ENCODE assay signal across 11 cellular contexts in the genomic region with DNA sequence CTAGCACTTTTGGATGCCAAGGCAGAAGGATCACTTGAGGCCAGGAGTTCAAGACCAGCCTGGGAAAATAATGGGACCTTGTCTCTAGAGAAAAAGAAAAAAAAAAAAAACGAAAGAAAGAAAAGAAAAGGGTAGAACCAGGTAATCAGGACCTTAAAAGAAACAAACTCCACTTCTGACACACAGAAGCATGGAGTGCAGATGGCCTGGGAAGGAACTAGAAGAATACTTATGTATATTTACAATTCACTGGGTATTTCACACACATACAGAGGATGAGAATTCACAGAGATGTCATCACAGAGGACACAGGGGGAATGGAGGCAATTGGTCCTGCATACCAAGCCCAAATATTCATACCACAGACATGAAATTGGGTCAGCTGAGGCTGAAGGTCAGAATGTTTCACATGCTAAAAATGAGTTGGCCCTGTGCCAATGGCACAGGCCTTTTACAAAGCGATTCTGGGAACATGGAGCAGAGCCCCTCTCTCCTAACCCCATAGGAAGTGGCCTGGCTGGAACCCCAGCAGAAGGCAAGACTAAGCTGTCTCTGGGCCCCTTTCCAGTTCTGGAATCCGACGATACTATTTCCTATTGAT. TPM values are rescaled to one million over a fixed set of nuclear protein-coding genes. Genes with fewer than 3 reads are reported as not detected.
DNase-seq lines count a peak whose midpoint lies in the region; ATAC-seq and TF ChIP-seq lines count a peak whose summit lies in the region.
"Had no signal": no experiment of that assay in that cellular context is flagged by ENCODE, and none has a peak within 500 bp of the region (broad histone marks: within the 10 kb centered on the region; RNA-seq: fewer than 3 reads in every experiment).

No MANE protein-coding gene starts in this region.

- H3K36me3 Mint-ChIP-seq in CD4-positive, CD25-positive, alpha-beta regulatory T cell, result peaks cover 49% of the 10 kb centered on the region

- no peak overlapping the region for H3K27ac ChIP-seq in CD4-positive, CD25-positive, alpha-beta regulatory T cell (ENCODE audit: insufficient read depth, low read length, poor library complexity, severe bottlenecking)
- H3K27ac ChIP-seq in fibroblast of lung (ENCODE audit: insufficient read depth, low read length), result peak overlapping the region; percentile 80

- no peak overlapping the region for H3K4me3 ChIP-seq in CD4-positive, CD25-positive, alpha-beta regulatory T cell (ENCODE audit: low read depth, low read length)
- no peak overlapping the region for H3K4me3 ChIP-seq in MG63
- H3K4me3 ChIP-seq in fibroblast of lung (replicated peaks in 1 of 4; ENCODE audit: control extremely low read depth in 1 of 4, insufficient read depth in 1 of 4, low read depth in 3 of 4, low read length in 4 of 4), result no peak overlapping the region

- H3K9ac ChIP-seq in fibroblast of lung (ENCODE audit: insufficient read depth, low read length), result no peak overlapping the region

- no peak overlapping the region for H2AFZ ChIP-seq in fibroblast of lung (ENCODE audit: low read length)

- no peak overlapping the region for H3K4me2 ChIP-seq in fibroblast of lung (ENCODE audit: extremely low read depth, insufficient read depth, low read length)

- H3K4me3 Mint-ChIP-seq in CD4-positive, CD25-positive, alpha-beta regulatory T cell, result peak overlapping the region in 2 of 4 donors; percentile 21 to 97

- TF ChIP-seq CTCF in fibroblast of lung (conservative IDR thresholded peaks at IDR 0.05 in 1 of 2, IDR thresholded peaks at IDR 0.05 in 1 of 2; ENCODE audit: low read depth in 1 of 2, low read length in 2 of 2), result no peak

- DNase-seq in CD4-positive, CD25-positive, alpha-beta regulatory T cell, result no peak
- peak; percentile 41 for DNase-seq in MG63
- peak; percentile 76 to 93 for DNase-seq in fibroblast of lung (ENCODE audit: low read depth in 2 of 2)
- peak; percentile 82 for DNase-seq in posterior vena cava (ENCODE audit: low spot score)
- DNase-seq in G401 (ENCODE audit: low spot score), result no peak
- no peak for DNase-seq in C1 segment of cervical spinal cord (lab: John Stamatoyannopoulos, UW)
- DNase-seq: activated effector memory CD4-positive, alpha-beta T cell treated with anti-CD3 and anti-CD28 coated beads, Interleukin-2, amount 50 U/mL, for 16 hours; stimulated activated CD4-positive, alpha-beta T cell treated with anti-CD3 and anti-CD28 coated beads, Interleukin-4, amount 100 ng/mL, for 1 hour had no signal

- peaks cover 0 to 3% (median 0%) of the 10 kb centered on the region in 7 donors for H3K9me3 Mint-ChIP-seq in CD4-positive, CD25-positive, alpha-beta regulatory T cell
- H3K9me3 Mint-ChIP-seq: nephron had no signal

- ATAC-seq in CD4-positive, CD25-positive, alpha-beta regulatory T cell (ENCODE audit: low read depth in 2 of 2), result no peak
- ATAC-seq in GM21515 (IDR thresholded peaks at IDR 0.05; ENCODE audit: unreplicated experiment), result no peak
- ATAC-seq in GM18511 (IDR thresholded peaks at IDR 0.05; ENCODE audit: unreplicated experiment), result no peak

- H3K9me3 ChIP-seq in CD4-positive, CD25-positive, alpha-beta regulatory T cell (ENCODE audit: control insufficient read depth in 2 of 2, low read length in 2 of 2), result no peaks in the 10 kb centered on the region
- H3K9me3 ChIP-seq in MG63 (no peaks in the 10 kb centered on the region), fibroblast of lung (ENCODE audit: control insufficient read depth, insufficient read depth, low read depth, low read length) (no peaks in the 10 kb centered on the region)

- H3K36me3 ChIP-seq in CD4-positive, CD25-positive, alpha-beta regulatory T cell (ENCODE audit: control insufficient read depth, insufficient read depth, low read length), result peaks cover 58% of the 10 kb centered on the region
- H3K36me3 ChIP-seq in MG63 (peaks cover 59% of the 10 kb centered on the region), fibroblast of lung (ENCODE audit: control insufficient read depth, insufficient read depth, low read length) (peaks cover 9% of the 10 kb centered on the region)

- in situ Hi-C loops in G401 (cut with HindIII; ENCODE audit: low sequenced_read_pairs), result no loop called here

- peaks cover 0 to 70% (median 43%) of the 10 kb centered on the region in 4 donors for H3K4me1 Mint-ChIP-seq in CD4-positive, CD25-positive, alpha-beta regulatory T cell

- no peaks in the 10 kb centered on the region for H4K20me1 ChIP-seq in fibroblast of lung (ENCODE audit: control insufficient read depth, extremely low read depth, insufficient read depth, low read length)

- peaks cover 6% of the 10 kb centered on the region for H3K27me3 Mint-ChIP-seq in CD4-positive, CD25-positive, alpha-beta regulatory T cell

- H3K79me2 ChIP-seq in fibroblast of lung (ENCODE audit: control insufficient read depth, insufficient read depth, low read length), result peaks cover 6% of the 10 kb centered on the region

- H3K27ac Mint-ChIP-seq in CD4-positive, CD25-positive, alpha-beta regulatory T cell, result peak overlapping the region; percentile 44 to 67 (median 66)

- H3K4me1 ChIP-seq in CD4-positive, CD25-positive, alpha-beta regulatory T cell (ENCODE audit: control insufficient read depth, insufficient read depth, low read length, poor library complexity, severe bottlenecking), result peaks cover 36% of the 10 kb centered on the region
- H3K4me1 ChIP-seq in fibroblast of lung (ENCODE audit: control insufficient read depth, extremely low read depth, insufficient read depth, low read length), result peaks cover 16% of the 10 kb centered on the region

- H3K27me3 ChIP-seq in CD4-positive, CD25-positive, alpha-beta regulatory T cell (ENCODE audit: control insufficient read depth, insufficient read depth, low read length), result no peaks in the 10 kb centered on the region
- H3K27me3 ChIP-seq in MG63, result no peaks in the 10 kb centered on the region
- no peaks in the 10 kb centered on the region for H3K27me3 ChIP-seq in fibroblast of lung (ENCODE audit: control insufficient read depth, insufficient read depth, low read length)

- intact Hi-C loops in posterior vena cava (cut with DNase I), result no loop called here

RNA-seq across cellular contexts. Expression of a gene that starts 4.4 kb away (rescaled TPM):
- total RNA-seq in CD4-positive, CD25-positive, alpha-beta regulatory T cell, result 68.1 TPM
- polyA plus RNA-seq in CD4-positive, CD25-positive, alpha-beta regulatory T cell, result 100 to 1,000 TPM in 1 of 4 donors, 10 to 100 TPM in 3; 75.6 to 104 (median 84.9) TPM
- 20.5 and 25.7 TPM in 2 replicates for total RNA-seq in MG63 (2014; rRNA removed; shearing (Covaris generic); ENCODE audit: low replicate concordance)
- total RNA-seq in fibroblast of lung (13.4 and 18.7 TPM in 2 replicates), posterior vena cava (10 to 100 TPM; 12.7 to 17.3 TPM)
- 17.8 and 19.2 TPM in 2 replicates for polyA plus RNA-seq in fibroblast of lung
- polyA plus RNA-seq in fibroblast of lung (2012), result 18.9 and 19.1 TPM in 2 replicates
- polyA minus RNA-seq in fibroblast of lung (ENCODE audit: low replicate concordance), result 28.8 and 39.9 TPM in 2 replicates
- total RNA-seq in G401 (2014; rRNA removed; shearing (Covaris generic)), result 19.4 and 27.9 TPM in 2 replicates

RNA-seq across cellular contexts. Expression of a gene that starts 6.7 kb away (rescaled TPM):
- 45.3 TPM for total RNA-seq in CD4-positive, CD25-positive, alpha-beta regulatory T cell
- 10 to 100 TPM; 18.0 to 32.9 (median 22.3) TPM for polyA plus RNA-seq in CD4-positive, CD25-positive, alpha-beta regulatory T cell
- 7.9 and 40.3 TPM in 2 replicates for total RNA-seq in MG63 (2014; rRNA removed; shearing (Covaris generic); ENCODE audit: low replicate concordance)
- total RNA-seq in fibroblast of lung (9.2 and 12.2 TPM in 2 replicates), posterior vena cava (10 to 100 TPM; 15.0 to 16.8 TPM)
- polyA plus RNA-seq in fibroblast of lung, result 5.6 and 6.0 TPM in 2 replicates
- polyA plus RNA-seq in fibroblast of lung (2012), result 8.1 and 9.4 TPM in 2 replicates
- 7.0 and 17.6 TPM in 2 replicates for polyA minus RNA-seq in fibroblast of lung (ENCODE audit: low replicate concordance)
- total RNA-seq in G401 (2014; rRNA removed; shearing (Covaris generic)), result 22.7 and 27.2 TPM in 2 replicates

RNA-seq across cellular contexts. Expression of a gene that starts 13.6 kb away (rescaled TPM):
- total RNA-seq in CD4-positive, CD25-positive, alpha-beta regulatory T cell, result 36.9 TPM
- 10 to 100 TPM; 18.8 to 27.0 (median 22.1) TPM for polyA plus RNA-seq in CD4-positive, CD25-positive, alpha-beta regulatory T cell
- 3.5 and 4.2 TPM in 2 replicates for total RNA-seq in MG63 (2014; rRNA removed; shearing (Covaris generic); ENCODE audit: low replicate concordance)
- total RNA-seq in fibroblast of lung (7.7 and 10.2 TPM in 2 replicates), posterior vena cava (10 to 100 TPM; 12.9 to 20.8 TPM)
- polyA plus RNA-seq in fibroblast of lung, result 11.7 and 13.6 TPM in 2 replicates
- 8.7 and 13.1 TPM in 2 replicates for polyA plus RNA-seq in fibroblast of lung (2012)
- 16.7 and 25.4 TPM in 2 replicates for polyA minus RNA-seq in fibroblast of lung (ENCODE audit: low replicate concordance)
- total RNA-seq in G401 (2014; rRNA removed; shearing (Covaris generic)), result 3.3 and 8.3 TPM in 2 replicates

RNA-seq across cellular contexts. Expression of a gene that starts 19.1 kb away (rescaled TPM):
- 115 TPM for total RNA-seq in CD4-positive, CD25-positive, alpha-beta regulatory T cell
- 100 to 1,000 TPM; 147 to 188 (median 171) TPM for polyA plus RNA-seq in CD4-positive, CD25-positive, alpha-beta regulatory T cell
- 118 and 178 TPM in 2 replicates for total RNA-seq in MG63 (2014; rRNA removed; shearing (Covaris generic); ENCODE audit: low replicate concordance)
- total RNA-seq in fibroblast of lung (87.0 and 95.8 TPM in 2 replicates), posterior vena cava (10 to 100 TPM; 54.8 to 63.0 TPM)
- 154 and 168 TPM in 2 replicates for polyA plus RNA-seq in fibroblast of lung
- polyA plus RNA-seq in fibroblast of lung (2012), result 112 and 116 TPM in 2 replicates
- 8.2 and 13.4 TPM in 2 replicates for polyA minus RNA-seq in fibroblast of lung (ENCODE audit: low replicate concordance)
- total RNA-seq in G401 (2014; rRNA removed; shearing (Covaris generic)), result 70.8 and 72.9 TPM in 2 replicates

RNA-seq across cellular contexts. Expression of a gene that starts 26.0 kb away (rescaled TPM):
- 5.3 TPM for total RNA-seq in CD4-positive, CD25-positive, alpha-beta regulatory T cell
- polyA plus RNA-seq in CD4-positive, CD25-positive, alpha-beta regulatory T cell, result 1 to 10 TPM in 1 of 4 donors, under 1 TPM in 2, not detected in 1; 0.36 to 1.4 (median 0.37) TPM
- 3.6 and 5.2 TPM in 2 replicates for total RNA-seq in MG63 (2014; rRNA removed; shearing (Covaris generic); ENCODE audit: low replicate concordance)
- 0.51 and 1.3 TPM in 2 replicates for total RNA-seq in fibroblast of lung
- polyA plus RNA-seq in fibroblast of lung, result 0.75 and 1.0 TPM in 2 replicates
- polyA plus RNA-seq in fibroblast of lung (2012), result 1.3 and 1.9 TPM in 2 replicates
- 6.6 and 14.3 TPM in 2 replicates for polyA minus RNA-seq in fibroblast of lung (ENCODE audit: low replicate concordance)
- total RNA-seq in posterior vena cava, result 100 to 1,000 TPM in 1 of 2 donors, 10 to 100 TPM in 1; 28.0 to 125 TPM
- 0.43 and 0.95 TPM in 2 replicates for total RNA-seq in G401 (2014; rRNA removed; shearing (Covaris generic))

Comparison
In these comparisons a context has a peak if more than half of its experiments do, and no peak if none do; other contexts are left out.
1. DNase-seq: peak in MG63 (single experiment), fibroblast of lung (2 of 2) and posterior vena cava (single experiment); none in CD4-positive, CD25-positive, alpha-beta regulatory T cell (0 of 3), G401 (single experiment) and C1 segment of cervical spinal cord (0 of 14).